27 cellular contexts compared by ENCODE assay signal in genomic region chr17:67974598-67975066, GRCh38. TPM values are rescaled to one million over a fixed set of nuclear protein-coding genes. Genes with fewer than 3 reads are reported as not detected.
DNase-seq lines count a peak whose midpoint lies in the region; ATAC-seq and TF ChIP-seq lines count a peak whose summit lies in the region.
"Had no signal": no experiment of that assay in that cellular context is flagged by ENCODE, and none has a peak within 500 bp of the region (broad histone marks: within the 10 kb centered on the region; RNA-seq: fewer than 3 reads in every experiment).

No MANE protein-coding gene starts in this region.

- H3K9me3 ChIP-seq in ectodermal cell (ENCODE audit: control insufficient read depth, low read length) = no peaks in the 10 kb centered on the region
- H3K9me3 ChIP-seq: heart right ventricle, prostate gland, upper lobe of right lung had no signal

- H3K27ac ChIP-seq in ectodermal cell (ENCODE audit: insufficient read depth, low read depth, low read length, poor library complexity, severe bottlenecking) = peak overlapping the region; percentile 26
- H3K27ac ChIP-seq: heart right ventricle, prostate gland, upper lobe of right lung had no signal

- H3K27me3 Mint-ChIP-seq in type B pancreatic cell (no peaks in the 10 kb centered on the region), chondrocyte (ENCODE audit: low read depth) (no peaks in the 10 kb centered on the region)
- H3K27me3 Mint-ChIP-seq: activated naive CD8-positive, alpha-beta T cell treated with anti-CD3 and anti-CD28 coated beads, Interleukin-2, amount 50 U/mL, for 24 hours; B cell; IgD-negative memory B cell; stimulated activated naive CD8-positive, alpha-beta T cell treated with anti-CD3 and anti-CD28 coated beads, Interleukin-15, amount 100 ng/mL, for 72 hours had no signal

- peak overlapping the region; percentile 26 for H3K4me3 ChIP-seq in ectodermal cell (ENCODE audit: insufficient read depth, low read depth, low read length)
- H3K4me3 ChIP-seq: heart right ventricle, prostate gland, upper lobe of right lung had no signal

- H3K4me1 Mint-ChIP-seq in type B pancreatic cell (ENCODE audit: unreplicated experiment) (no peaks in the 10 kb centered on the region), chondrocyte (ENCODE audit: low read depth) (peaks cover 8% of the 10 kb centered on the region)
- H3K4me1 Mint-ChIP-seq: IgD-negative memory B cell; nephron; stimulated activated naive CD8-positive, alpha-beta T cell treated with anti-CD3 and anti-CD28 coated beads, Interleukin-15, amount 100 ng/mL, for 72 hours had no signal

- 7 to 16% methylated on average over 8 of the region's 8 CpGs for WGBS in ectodermal cell, 2 experiments

- ATAC-seq in GM18511 (IDR thresholded peaks at IDR 0.05; ENCODE audit: unreplicated experiment) = no peak
- ATAC-seq: activated naive CD8-positive, alpha-beta T cell treated with anti-CD3 and anti-CD28 coated beads, Interleukin-2, amount 50 U/mL, for 24 hours; heart right ventricle; left colon; stimulated activated naive CD8-positive, alpha-beta T cell treated with anti-CD3 and anti-CD28 coated beads, Interleukin-15, amount 100 ng/mL, for 72 hours; upper lobe of right lung had no signal

- no peaks in the 10 kb centered on the region for H3K27me3 ChIP-seq in ectodermal cell (ENCODE audit: control insufficient read depth, insufficient read depth, low read length, poor library complexity, severe bottlenecking)
- H3K27me3 ChIP-seq: heart right ventricle, upper lobe of right lung had no signal

- peaks cover 21% of the 10 kb centered on the region for H3K36me3 Mint-ChIP-seq in type B pancreatic cell
- H3K36me3 Mint-ChIP-seq in chondrocyte (ENCODE audit: low read depth) = peaks cover 13% of the 10 kb centered on the region

- H3K9me3 Mint-ChIP-seq in type B pancreatic cell (no peaks in the 10 kb centered on the region), chondrocyte (ENCODE audit: low read depth) (no peaks in the 10 kb centered on the region)
- H3K9me3 Mint-ChIP-seq: activated naive CD8-positive, alpha-beta T cell treated with anti-CD3 and anti-CD28 coated beads, Interleukin-2, amount 50 U/mL, for 24 hours; IgD-negative memory B cell; nephron; stimulated activated naive CD8-positive, alpha-beta T cell treated with anti-CD3 and anti-CD28 coated beads, Interleukin-15, amount 100 ng/mL, for 72 hours had no signal

- peaks cover 16% of the 10 kb centered on the region for H3K36me3 ChIP-seq in ectodermal cell (ENCODE audit: control insufficient read depth, insufficient read depth, low read length)
- H3K36me3 ChIP-seq: prostate gland had no signal

- H3K27ac Mint-ChIP-seq in type B pancreatic cell (no peak overlapping the region), chondrocyte (ENCODE audit: unreplicated experiment) (no peak overlapping the region)
- H3K27ac Mint-ChIP-seq: activated naive CD8-positive, alpha-beta T cell treated with anti-CD3 and anti-CD28 coated beads, Interleukin-2, amount 50 U/mL, for 24 hours; B cell; IgD-negative memory B cell had no signal

- DNase-seq in activated CD8-positive, alpha-beta memory T cell treated with anti-CD3 and anti-CD28 coated beads for 24 hours = peak; percentile 35
- no peak for DNase-seq in activated CD8-positive, alpha-beta memory T cell treated with anti-CD3 and anti-CD28 coated beads, Interleukin-2, amount 50 U/mL, for 48 hours
- DNase-seq in iPS-NIHi11 (ENCODE audit: low spot score) (peak; percentile 63), type B pancreatic cell (ENCODE audit: extremely low spot score, unreplicated experiment) (peak; percentile 25), NCI-H1105 (lab: John Stamatoyannopoulos, UW) (no peak), chondrocyte (ENCODE audit: low spot score) (no peak)
- DNase-seq: 8988T; activated CD4-positive, alpha-beta T cell treated with anti-CD3 and anti-CD28 coated beads for 4 hours; activated effector memory CD4-positive, alpha-beta T cell treated with Interleukin-2 at 50 U/mL for 16 hours; activated naive CD8-positive, alpha-beta T cell treated with anti-CD3 and anti-CD28 coated beads, Interleukin-2, amount 50 U/mL, for 24 hours; cortex of kidney; heart right ventricle; left colon; midbrain; NCI-H1694; NCI-H748 treated with DMSO at 0.1 percent for 48 hours; SHP77; small intestine; stimulated activated CD4-positive, alpha-beta T cell treated with anti-CD3 and anti-CD28 coated beads, Interleukin-4, amount 100 ng/mL, for 1 hour; stimulated activated naive CD8-positive, alpha-beta T cell treated with anti-CD3 and anti-CD28 coated beads, Interleukin-15, amount 100 ng/mL, for 72 hours; upper lobe of right lung had no signal

- H3K4me3 Mint-ChIP-seq in type B pancreatic cell (no peak overlapping the region), chondrocyte (ENCODE audit: unreplicated experiment) (no peak overlapping the region)
- H3K4me3 Mint-ChIP-seq: activated naive CD8-positive, alpha-beta T cell treated with anti-CD3 and anti-CD28 coated beads, Interleukin-2, amount 50 U/mL, for 24 hours; B cell; IgD-negative memory B cell; nephron; stimulated activated naive CD8-positive, alpha-beta T cell treated with anti-CD3 and anti-CD28 coated beads, Interleukin-15, amount 100 ng/mL, for 72 hours had no signal

- TF ChIP-seq CTCF in type B pancreatic cell (conservative IDR thresholded peaks at IDR 0.05) (no peak), chondrocyte (IDR thresholded peaks at IDR 0.05) (no peak)

- peaks cover 13% of the 10 kb centered on the region for H3K4me1 ChIP-seq in ectodermal cell (ENCODE audit: control insufficient read depth, insufficient read depth, low read length)
- H3K4me1 ChIP-seq: prostate gland, upper lobe of right lung had no signal

RNA-seq across cellular contexts. Expression of gene C17orf58, which starts 21.6 kb away (rescaled TPM):
- 18.7 TPM for polyA plus RNA-seq in ectodermal cell (2013, experiment 1 of 4)
- polyA plus RNA-seq in ectodermal cell (2013, experiment 2 of 4) = 15.8 TPM
- 20.1 TPM for polyA plus RNA-seq in ectodermal cell (2013, experiment 3 of 4)
- polyA plus RNA-seq in ectodermal cell (2013, experiment 4 of 4) = 21.4 TPM
- 8.1 and 8.8 TPM in 2 replicates for total RNA-seq in type B pancreatic cell (ENCODE audit: low replicate concordance)
- 9.1 to 11.0 TPM (median 10.9 TPM) in 3 replicates for total RNA-seq in chondrocyte

Comparison
In these comparisons a context has a peak if more than half of its experiments do, and no peak if none do; other contexts are left out.
1. DNase-seq: peak in activated CD8-positive, alpha-beta memory T cell treated with anti-CD3 and anti-CD28 coated beads for 24 hours (single experiment), iPS-NIHi11 (single experiment) and type B pancreatic cell (single experiment); none in activated CD8-positive, alpha-beta memory T cell treated with anti-CD3 and anti-CD28 coated beads, Interleukin-2, amount 50 U/mL, for 48 hours (single experiment), NCI-H1105 (single experiment) and chondrocyte (single experiment).